23 cellular contexts compared by ENCODE assay signal in genomic region chr20:62393830-62394229, GRCh38. TPM values are rescaled to one million over a fixed set of nuclear protein-coding genes. Genes with fewer than 3 reads are reported as not detected.
"Had no signal": no experiment of that assay in that cellular context is flagged by ENCODE, and none has a peak within 500 bp of the region (broad histone marks: within the 10 kb centered on the region; RNA-seq: fewer than 3 reads in every experiment).

No MANE protein-coding gene starts in this region.

- H3K9me3 ChIP-seq: SJCRH30 had no signal

- H3K27ac ChIP-seq: KMS-11, SJCRH30 had no signal

- DNase-seq: IMR-90, Kasumi-1, MM.1S, NCI-H1092 treated with DMSO at 0.1 percent for 48 hours, NCI-H1436, NCI-H187, NCI-H2029, NCI-H2081 treated with DMSO at 0.1 percent for 48 hours, NCI-H2171, NCI-H226, NCI-H446, NCI-H510A, NCI-H524 treated with DMSO at 0.1 percent for 48 hours, NCI-H69, NCI-H774, RPMI8226, SHP77 treated with DMSO at 0.1 percent for 48 hours, SJCRH30 had no signal

- H3K4me1 ChIP-seq: SJCRH30 had no signal

- H3K4me3 ChIP-seq: SJCRH30 had no signal

- H3K9ac ChIP-seq: KMS-11 had no signal

- H3K27me3 ChIP-seq: SJCRH30 had no signal

- ATAC-seq: SK-N-SH treated with all-trans-retinoic acid at 6 μM for 48 hours had no signal

RNA-seq across cellular contexts. Expression of gene RBBP8NL, which starts 33.5 kb away (rescaled TPM):
- total RNA-seq: HT1080, IMR-90, M059J, Right ventricle myocardium inferior, SJCRH30 had no signal
- polyA plus RNA-seq: IMR-90 had no signal
